8 cellular contexts compared by ENCODE assay signal in the genomic region with DNA sequence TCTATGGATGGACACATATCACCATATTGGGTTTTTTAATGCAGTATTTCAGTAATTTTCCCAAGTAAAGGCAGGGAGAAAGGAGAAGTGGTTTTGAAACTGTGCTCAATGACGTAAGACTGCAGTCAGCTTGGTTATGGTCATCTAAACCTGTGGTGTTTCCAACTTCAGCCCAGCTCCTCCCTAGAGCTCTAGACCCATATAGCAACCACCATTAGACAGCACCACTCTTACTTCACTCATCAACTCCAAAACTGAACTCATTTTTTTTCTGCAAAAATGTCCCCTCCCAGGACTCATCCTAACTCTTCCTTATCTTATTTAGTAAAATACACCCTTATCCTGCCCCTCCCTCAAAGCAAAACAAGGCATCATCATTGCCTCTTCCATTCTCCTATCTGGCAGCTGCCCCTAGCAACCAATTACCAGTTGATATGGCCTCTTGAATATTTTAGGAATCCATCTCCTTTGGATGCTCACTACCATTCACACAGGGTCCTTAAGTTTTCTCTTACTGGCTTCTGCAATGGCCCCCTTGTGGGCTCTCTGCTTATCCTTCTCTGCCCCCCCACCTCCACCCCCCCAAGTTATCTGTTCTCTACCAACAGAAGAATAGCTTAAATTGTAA. TPM values are rescaled to one million over a fixed set of nuclear protein-coding genes. Genes with fewer than 3 reads are reported as not detected.
A peak's percentile ranks its signal among the peaks of the same experiment; 100 is the strongest.
DNase-seq lines count a peak whose midpoint lies in the region; ATAC-seq and TF ChIP-seq lines count a peak whose summit lies in the region.

No MANE protein-coding gene starts in this region.

- H2AFZ ChIP-seq in SU-DHL-6 (ENCODE audit: low read depth, low read length, severe bottlenecking) (no peak overlapping the region), mesenchymal stem cell (ENCODE audit: low read depth, low read length) (no peak overlapping the region)

- no peak overlapping the region for H2BK5ac ChIP-seq in mesenchymal stem cell (ENCODE audit: low read depth, low read length, poor library complexity, severe bottlenecking)

- no peak overlapping the region for H3K9ac ChIP-seq in SU-DHL-6 (ENCODE audit: low read length)
- H3K9ac ChIP-seq in mesenchymal stem cell (ENCODE audit: low read length): peak overlapping the region; percentile 99

- H3K4ac ChIP-seq in mesenchymal stem cell (ENCODE audit: low read depth in 1 of 2, low read length in 2 of 2): peak overlapping the region in 1 of 2 experiments; percentile 13

- peak overlapping the region; percentile 49 for H2AK5ac ChIP-seq in mesenchymal stem cell (ENCODE audit: low read length, severe bottlenecking)

- H3K9me2 ChIP-seq in SU-DHL-6 (replicated peaks; ENCODE audit: insufficient read depth, low read length): no peaks in the 10 kb centered on the region

- H3K27ac ChIP-seq in SU-DHL-6 (ENCODE audit: low read depth, low read length) (no peak overlapping the region), mesenchymal stem cell (ENCODE audit: low read length, poor library complexity, severe bottlenecking) (peak overlapping the region; percentile 97), aorta (ENCODE audit: low read depth in 1 of 2, low read length in 2 of 2) (no peak overlapping the region)

- H3K18ac ChIP-seq in mesenchymal stem cell (ENCODE audit: low read depth in 1 of 2, low read length in 2 of 2): peak overlapping the region in 1 of 2 experiments; percentile 48

- H2BK15ac ChIP-seq in mesenchymal stem cell (ENCODE audit: low read depth, poor library complexity, severe bottlenecking): no peak overlapping the region

- H3K14ac ChIP-seq in mesenchymal stem cell (ENCODE audit: low read length in 2 of 2): no peak overlapping the region

- no peak for TF ChIP-seq CTCF in SU-DHL-6 (IDR thresholded peaks at IDR 0.05; ENCODE audit: insufficient read depth, low read length, poor library complexity, severe bottlenecking)

- H3K4me3 ChIP-seq in GM08714 (ENCODE audit: low read length) (peak overlapping the region; percentile 83), SU-DHL-6 (ENCODE audit: insufficient read depth, low read length, poor library complexity, severe bottlenecking) (peak overlapping the region; percentile 84), mesenchymal stem cell (ENCODE audit: insufficient read depth in 1 of 2, low read depth in 1 of 2, low read length in 2 of 2) (peak overlapping the region in 1 of 2 experiments; percentile 96), aorta (ENCODE audit: low read length in 2 of 2) (no peak overlapping the region)

- H3K36me3 ChIP-seq in SU-DHL-6 (ENCODE audit: low read length) (no peaks in the 10 kb centered on the region), mesenchymal stem cell (ENCODE audit: control insufficient read depth in 1 of 2, insufficient read depth in 2 of 2, low read depth in 1 of 2, low read length in 2 of 2) (peaks cover 0 to 3% of the 10 kb centered on the region in 2 experiments), aorta (ENCODE audit: control insufficient read depth in 1 of 2, insufficient read depth in 2 of 2, low read length in 1 of 2) (no peaks in the 10 kb centered on the region)

- H3K79me2 ChIP-seq in SU-DHL-6 (ENCODE audit: insufficient read depth, low read length): peaks cover 33% of the 10 kb centered on the region

- peak overlapping the region; percentile 92 for H3K4me2 ChIP-seq in SU-DHL-6 (ENCODE audit: low read depth, low read length, poor library complexity, severe bottlenecking)
- H3K4me2 ChIP-seq in mesenchymal stem cell (ENCODE audit: low read length, poor library complexity, severe bottlenecking): peak overlapping the region; percentile 56

- WGBS in mesenchymal stem cell: 100% methylated on average over 1 of the region's 1 CpG
- WGBS in aorta, 2 donors: 87 to 88% methylated on average over 1 of the region's 1 CpG

- H3K9me3 ChIP-seq in SU-DHL-6 (ENCODE audit: insufficient read depth, low read length) (no peaks in the 10 kb centered on the region), mesenchymal stem cell (ENCODE audit: control insufficient read depth, low read length) (no peaks in the 10 kb centered on the region), aorta (ENCODE audit: control insufficient read depth, low read length) (no peaks in the 10 kb centered on the region)

- peaks cover 11% of the 10 kb centered on the region for H3F3A ChIP-seq in SU-DHL-6 (ENCODE audit: insufficient read depth)

- peaks cover 6% of the 10 kb centered on the region for H4K20me1 ChIP-seq in SU-DHL-6 (ENCODE audit: low read depth, low read length)

- H4K91ac ChIP-seq in mesenchymal stem cell (ENCODE audit: low read length): peak overlapping the region; percentile 12

- H4K8ac ChIP-seq in mesenchymal stem cell (ENCODE audit: low read length): no peak overlapping the region

- peaks cover 5% of the 10 kb centered on the region for H3K4me1 ChIP-seq in mesenchymal stem cell (ENCODE audit: control insufficient read depth, insufficient read depth, low read depth, low read length)
- peaks cover 0 to 1% of the 10 kb centered on the region in 2 donors for H3K4me1 ChIP-seq in aorta (ENCODE audit: control insufficient read depth in 1 of 2, insufficient read depth in 2 of 2, low read length in 2 of 2)

- intact Hi-C loops in aorta (cut with DNase I): loop anchor here in 1 of 2 donors (5.0 kb wide), 2 partner anchors 40 to 110 kb away; no protein-coding TSS in a partner anchor

- no peak overlapping the region for H3K23ac ChIP-seq in mesenchymal stem cell (ENCODE audit: low read length in 2 of 2)

- DNase-seq in mesenchymal stem cell (peak; percentile 37), NCI-H1436 (lab: John Stamatoyannopoulos, UW) (no peak), NCI-H2227 (lab: John Stamatoyannopoulos, UW; ENCODE audit: unreplicated experiment) (no peak), aorta (no peak)

- H2BK12ac ChIP-seq in mesenchymal stem cell (ENCODE audit: low read length in 2 of 2): no peak overlapping the region

- ATAC-seq in HG02840 (IDR thresholded peaks at IDR 0.05; ENCODE audit: low FRiP score, unreplicated experiment) (peak; percentile 30), HG03175 (IDR thresholded peaks at IDR 0.05; ENCODE audit: unreplicated experiment) (no peak), aorta (ENCODE audit: low FRiP score) (no peak)

- H3K79me1 ChIP-seq in mesenchymal stem cell (replicated peaks; ENCODE audit: low read length, poor library complexity, severe bottlenecking): peaks cover 2% of the 10 kb centered on the region

- no peaks in the 10 kb centered on the region for H3K27me3 ChIP-seq in SU-DHL-6 (ENCODE audit: low read length)
- no peaks in the 10 kb centered on the region for H3K27me3 ChIP-seq in mesenchymal stem cell (ENCODE audit: control insufficient read depth in 1 of 2, insufficient read depth in 1 of 2, low read length in 2 of 2)
- H3K27me3 ChIP-seq in aorta (ENCODE audit: control insufficient read depth in 1 of 2, insufficient read depth in 2 of 2, low read length in 1 of 2): no peaks in the 10 kb centered on the region

- no peak overlapping the region for H2BK120ac ChIP-seq in mesenchymal stem cell (ENCODE audit: low read depth, low read length)

RNA-seq across cellular contexts. Expression of a gene that starts 1.5 kb away (rescaled TPM):
- polyA plus RNA-seq in mesenchymal stem cell (2013, experiment 1 of 2): 51.2 TPM
- 54.6 TPM for polyA plus RNA-seq in mesenchymal stem cell (2013, experiment 2 of 2)
- total RNA-seq in aorta: 10 to 100 TPM; 16.4 to 22.1 TPM
- 10 to 100 TPM in 1 of 2 donors, 1 to 10 TPM in 1; 9.6 to 27.2 TPM for polyA plus RNA-seq in aorta

RNA-seq across cellular contexts. Expression of a gene that starts 55.7 kb away (rescaled TPM):
- 18.7 TPM for polyA plus RNA-seq in mesenchymal stem cell (2013, experiment 1 of 2)
- polyA plus RNA-seq in mesenchymal stem cell (2013, experiment 2 of 2): 19.6 TPM
- total RNA-seq in aorta: 10 to 100 TPM; 14.6 to 20.8 TPM
- polyA plus RNA-seq in aorta: 10 to 100 TPM; 15.8 to 21.4 TPM

Comparison
In these comparisons a context has a peak if more than half of its experiments do, and no peak if none do; other contexts are left out.
1. H3K4me3 ChIP-seq: peak in GM08714 (single experiment) and SU-DHL-6 (single experiment); none in aorta (0 of 2).